Comparison of ENCODE assay signal across 14 cellular contexts in the genomic region with DNA sequence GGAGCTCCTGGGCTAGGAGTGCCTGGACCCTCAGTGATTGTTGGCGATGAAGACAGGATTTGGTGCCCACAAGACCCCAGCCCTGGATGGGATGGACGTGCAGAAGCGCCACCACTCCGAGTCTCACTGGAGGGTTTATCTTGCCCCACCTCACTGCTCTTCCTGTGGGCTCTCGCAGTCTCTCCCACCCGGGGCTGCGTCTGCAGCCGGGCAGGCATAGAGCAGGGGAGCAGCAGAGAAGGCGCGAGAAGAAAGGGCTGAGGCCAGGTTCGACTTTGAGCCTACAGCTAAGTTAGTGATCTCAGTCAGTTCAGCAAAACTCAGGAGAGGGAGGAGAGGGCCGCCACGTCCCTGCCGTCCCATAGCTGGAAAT. TPM values are rescaled to one million over a fixed set of nuclear protein-coding genes. Genes with fewer than 3 reads are reported as not detected.
DNase-seq lines count a peak whose midpoint lies in the region; ATAC-seq and TF ChIP-seq lines count a peak whose summit lies in the region.
"Had no signal": no experiment of that assay in that cellular context is flagged by ENCODE, and none has a peak within 500 bp of the region (broad histone marks: within the 10 kb centered on the region; RNA-seq: fewer than 3 reads in every experiment).

No MANE protein-coding gene starts in this region.

- no peak overlapping the region for H3K4me3 ChIP-seq in H7 (ENCODE audit: insufficient read depth, low read depth, low read length)

- H3K27ac Mint-ChIP-seq in activated naive CD8-positive, alpha-beta T cell, result peak overlapping the region; percentile 61
- no peak overlapping the region for H3K27ac Mint-ChIP-seq in activated naive CD8-positive, alpha-beta T cell treated with anti-CD3 and anti-CD28 coated beads, Interleukin-2, amount 50 U/mL, for 24 hours
- no peak overlapping the region for H3K27ac Mint-ChIP-seq in endothelial cell (ENCODE audit: unreplicated experiment)
- H3K27ac Mint-ChIP-seq in activated CD4-positive, alpha-beta memory T cell treated with anti-CD3 and anti-CD28 coated beads, Interleukin-2, amount 10 ng/mL, durations not matched to agents 7 days and 5 days, result no peak overlapping the region
- H3K27ac Mint-ChIP-seq: CD8-positive, alpha-beta T cell had no signal

- H3K9me3 Mint-ChIP-seq in activated naive CD8-positive, alpha-beta T cell (ENCODE audit: low read depth), result no peaks in the 10 kb centered on the region
- no peaks in the 10 kb centered on the region for H3K9me3 Mint-ChIP-seq in activated naive CD8-positive, alpha-beta T cell treated with anti-CD3 and anti-CD28 coated beads, Interleukin-2, amount 50 U/mL, for 24 hours
- no peaks in the 10 kb centered on the region for H3K9me3 Mint-ChIP-seq in endothelial cell (ENCODE audit: unreplicated experiment)
- H3K9me3 Mint-ChIP-seq in activated CD4-positive, alpha-beta memory T cell treated with anti-CD3 and anti-CD28 coated beads, Interleukin-2, amount 10 ng/mL, durations not matched to agents 7 days and 5 days, result no peaks in the 10 kb centered on the region
- H3K9me3 Mint-ChIP-seq: CD14-positive monocyte; CD8-positive, alpha-beta T cell had no signal

- H3K36me3 ChIP-seq in H7 (replicated peaks; ENCODE audit: control insufficient read depth, insufficient read depth, low read length), result peaks cover 57% of the 10 kb centered on the region

- no peak overlapping the region for H3K4me3 Mint-ChIP-seq in activated naive CD8-positive, alpha-beta T cell
- H3K4me3 Mint-ChIP-seq in activated naive CD8-positive, alpha-beta T cell treated with anti-CD3 and anti-CD28 coated beads, Interleukin-2, amount 50 U/mL, for 24 hours, result no peak overlapping the region
- peak overlapping the region; percentile 47 for H3K4me3 Mint-ChIP-seq in endothelial cell (ENCODE audit: unreplicated experiment)
- H3K4me3 Mint-ChIP-seq in activated CD4-positive, alpha-beta memory T cell treated with anti-CD3 and anti-CD28 coated beads, Interleukin-2, amount 10 ng/mL, durations not matched to agents 7 days and 5 days, result no peak overlapping the region
- H3K4me3 Mint-ChIP-seq: CD14-positive monocyte; CD8-positive, alpha-beta T cell had no signal

- no peak for ATAC-seq in activated naive CD8-positive, alpha-beta T cell treated with anti-CD3 and anti-CD28 coated beads, Interleukin-2, amount 50 U/mL, for 24 hours
- ATAC-seq: CD8-positive, alpha-beta T cell; HCT116 had no signal

- H3K4me1 Mint-ChIP-seq in activated naive CD8-positive, alpha-beta T cell (ENCODE audit: low read depth), result peaks cover 22% of the 10 kb centered on the region
- peaks cover 24% of the 10 kb centered on the region for H3K4me1 Mint-ChIP-seq in activated naive CD8-positive, alpha-beta T cell treated with anti-CD3 and anti-CD28 coated beads, Interleukin-2, amount 50 U/mL, for 24 hours
- peaks cover 3% of the 10 kb centered on the region for H3K4me1 Mint-ChIP-seq in endothelial cell (ENCODE audit: unreplicated experiment)
- peaks cover 22% of the 10 kb centered on the region for H3K4me1 Mint-ChIP-seq in activated CD4-positive, alpha-beta memory T cell treated with anti-CD3 and anti-CD28 coated beads, Interleukin-2, amount 10 ng/mL, durations not matched to agents 7 days and 5 days

- DNase-seq in activated naive CD8-positive, alpha-beta T cell treated with anti-CD3 and anti-CD28 coated beads, Interleukin-2, amount 50 U/mL, for 24 hours, result no peak
- DNase-seq in H7, result peak; percentile 50
- DNase-seq in endothelial cell (ENCODE audit: low spot score), result no peak
- no peak for DNase-seq in central memory CD4-positive, alpha-beta T cell
- DNase-seq in mesenteric fat pad (ENCODE audit: low spot score), result no peak
- DNase-seq in activated CD4-positive, alpha-beta memory T cell treated with anti-CD3 and anti-CD28 coated beads, Interleukin-2, amount 10 ng/mL, durations not matched to agents 7 days and 5 days, result no peak
- DNase-seq: COR-L47, DMS153, DMS79 treated with DMSO at 0.1 percent for 48 hours, EL had no signal

- POLR2A ChIA-PET in activated CD4-positive, alpha-beta memory T cell treated with anti-CD3 and anti-CD28 coated beads, Interleukin-2, amount 10 ng/mL, durations not matched to agents 7 days and 5 days (lab: Charles Lee), result no interaction called here

- H3K27me3 Mint-ChIP-seq in activated naive CD8-positive, alpha-beta T cell, result no peaks in the 10 kb centered on the region
- no peaks in the 10 kb centered on the region for H3K27me3 Mint-ChIP-seq in activated naive CD8-positive, alpha-beta T cell treated with anti-CD3 and anti-CD28 coated beads, Interleukin-2, amount 50 U/mL, for 24 hours
- H3K27me3 Mint-ChIP-seq in endothelial cell (ENCODE audit: unreplicated experiment), result peaks cover 9% of the 10 kb centered on the region
- no peaks in the 10 kb centered on the region for H3K27me3 Mint-ChIP-seq in activated CD4-positive, alpha-beta memory T cell treated with anti-CD3 and anti-CD28 coated beads, Interleukin-2, amount 10 ng/mL, durations not matched to agents 7 days and 5 days

- H3K27me3 ChIP-seq in H7 (ENCODE audit: control insufficient read depth, insufficient read depth, low read length), result no peaks in the 10 kb centered on the region

- no peak for TF ChIP-seq CTCF in endothelial cell (IDR thresholded peaks at IDR 0.05; ENCODE audit: unreplicated experiment)

- CTCF ChIA-PET in activated CD4-positive, alpha-beta memory T cell treated with anti-CD3 and anti-CD28 coated beads, Interleukin-2, amount 10 ng/mL, durations not matched to agents 7 days and 5 days (lab: Charles Lee), result no interaction called here

- H3K36me3 Mint-ChIP-seq in activated naive CD8-positive, alpha-beta T cell, result no peaks in the 10 kb centered on the region
- peaks cover 44% of the 10 kb centered on the region for H3K36me3 Mint-ChIP-seq in activated naive CD8-positive, alpha-beta T cell treated with anti-CD3 and anti-CD28 coated beads, Interleukin-2, amount 50 U/mL, for 24 hours (ENCODE audit: low read depth)
- peaks cover 39% of the 10 kb centered on the region for H3K36me3 Mint-ChIP-seq in endothelial cell (ENCODE audit: low read depth, unreplicated experiment)
- H3K36me3 Mint-ChIP-seq in activated CD4-positive, alpha-beta memory T cell treated with anti-CD3 and anti-CD28 coated beads, Interleukin-2, amount 10 ng/mL, durations not matched to agents 7 days and 5 days (ENCODE audit: low read depth), result peaks cover 68% of the 10 kb centered on the region

RNA-seq across cellular contexts. Expression of gene UBE2I, which starts 6.6 kb away (rescaled TPM):
- total RNA-seq in H7 (2014; rRNA removed; shearing (Covaris generic)), result 79.9 and 80.2 TPM in 2 replicates
- total RNA-seq in endothelial cell (ENCODE audit: unreplicated experiment) (167 TPM), mesenteric fat pad (91.9 TPM)
- 100 to 1,000 TPM; 198 to 199 TPM for total RNA-seq in activated CD4-positive, alpha-beta memory T cell treated with anti-CD3 and anti-CD28 coated beads, Interleukin-2, amount 10 ng/mL, durations not matched to agents 7 days and 5 days

RNA-seq across cellular contexts. Expression of gene BAIAP3, which starts 17.4 kb away (rescaled TPM):
- total RNA-seq in H7 (2014; rRNA removed; shearing (Covaris generic)), result 2.6 and 5.7 TPM in 2 replicates
- total RNA-seq in endothelial cell (ENCODE audit: unreplicated experiment), result 6.5 TPM
- total RNA-seq in mesenteric fat pad, result 1.3 TPM
- 1 to 10 TPM; 3.4 to 3.9 TPM for total RNA-seq in activated CD4-positive, alpha-beta memory T cell treated with anti-CD3 and anti-CD28 coated beads, Interleukin-2, amount 10 ng/mL, durations not matched to agents 7 days and 5 days

RNA-seq across cellular contexts. Expression of gene TSR3, which starts 35.7 kb away (rescaled TPM):
- 87.7 and 99.4 TPM in 2 replicates for total RNA-seq in H7 (2014; rRNA removed; shearing (Covaris generic))
- total RNA-seq in endothelial cell (ENCODE audit: unreplicated experiment) (68.2 TPM), mesenteric fat pad (58.2 TPM)
- 10 to 100 TPM; 40.6 to 46.0 TPM for total RNA-seq in activated CD4-positive, alpha-beta memory T cell treated with anti-CD3 and anti-CD28 coated beads, Interleukin-2, amount 10 ng/mL, durations not matched to agents 7 days and 5 days

RNA-seq across cellular contexts. Expression of gene GNPTG, which starts 35.7 kb away (rescaled TPM):
- 16.2 and 21.5 TPM in 2 replicates for total RNA-seq in H7 (2014; rRNA removed; shearing (Covaris generic))
- 47.9 TPM for total RNA-seq in endothelial cell (ENCODE audit: unreplicated experiment)
- total RNA-seq in mesenteric fat pad, result 72.1 TPM
- 10 to 100 TPM; 32.5 to 33.4 TPM for total RNA-seq in activated CD4-positive, alpha-beta memory T cell treated with anti-CD3 and anti-CD28 coated beads, Interleukin-2, amount 10 ng/mL, durations not matched to agents 7 days and 5 days
